25 cellular contexts compared by ENCODE assay signal in genomic region chr1:224219011-224219611, GRCh38. TPM values are rescaled to one million over a fixed set of nuclear protein-coding genes. Genes with fewer than 3 reads are reported as not detected.
DNase-seq lines count a peak whose midpoint lies in the region; ATAC-seq, FAIRE-seq and TF ChIP-seq lines count a peak whose summit lies in the region.
"Had no signal": no experiment of that assay in that cellular context is flagged by ENCODE, and none has a peak within 500 bp of the region (broad histone marks: within the 10 kb centered on the region; RNA-seq: fewer than 3 reads in every experiment).

No MANE protein-coding gene starts in this region.

- DNase-seq in NCI-H526 (lab: John Stamatoyannopoulos, UW) (peak; percentile 11 to 25), NCI-H526 treated with DMSO at 0.1 percent for 48 hours (lab: John Stamatoyannopoulos, UW) (no peak), Peyer's patch (peak in 1 of 3 donors; percentile 49), left colon (no peak), small intestine (peak; percentile 89), GM13977 (ENCODE audit: low spot score) (no peak)
- no peak for DNase-seq in activated CD4-positive, alpha-beta T cell treated with anti-CD3 and anti-CD28 coated beads, Interleukin-2, amount 50 U/mL, for 48 hours
- DNase-seq: activated CD4-positive, alpha-beta T cell treated with anti-CD3 and anti-CD28 coated beads, Interleukin-2, amount 50 U/mL, for 4 hours; activated CD8-positive, alpha-beta memory T cell treated with anti-CD3 and anti-CD28 coated beads, Interleukin-2, amount 50 U/mL, for 4 hours; activated naive CD4-positive, alpha-beta T cell treated with anti-CD3 and anti-CD28 coated beads, Interleukin-2, amount 10 ng/mL, durations not matched to agents 7 days and 5 days; CD8-positive, alpha-beta memory T cell; DMS53; effector memory CD4-positive, alpha-beta T cell; erythroblast; H9; lower lobe of right lung; NCI-H2081; NCI-H510A; sigmoid colon; SJCRH30; stimulated activated naive CD4-positive, alpha-beta T cell; T-cell had no signal

- no peak for FAIRE-seq in small intestine (lab: Jason Lieb, UNC)

- H3K27me3 ChIP-seq in Peyer's patch (no peaks in the 10 kb centered on the region), small intestine (ENCODE audit: control insufficient read depth in 2 of 2, insufficient read depth in 2 of 2, low read length in 2 of 2) (no peaks in the 10 kb centered on the region)
- H3K27me3 ChIP-seq: heart left ventricle, sigmoid colon, SJCRH30 had no signal

- in situ Hi-C loops in GM13977 (cut with MboI; ENCODE audit: low pct_unique_long_range_greater_than_20kb, low sequenced_read_pairs, unreplicated experiment): no loop called here

- intact Hi-C loops in left colon (cut with DNase I, micrococcal nuclease): no loop called here

- WGBS in small intestine, 3 donors: 21 to 65% (median 38%) methylated on average over 5 of the region's 5 CpGs

- H3K4me3 ChIP-seq in Peyer's patch: no peak overlapping the region
- no peak overlapping the region for H3K4me3 ChIP-seq in small intestine (ENCODE audit: low read depth in 1 of 2, low read length in 2 of 2)
- H3K4me3 ChIP-seq: heart left ventricle, lower lobe of right lung, sigmoid colon, SJCRH30, thoracic aorta had no signal

- H3K4me1 ChIP-seq in Peyer's patch: peaks cover 0 to 9% (median 0%) of the 10 kb centered on the region in 4 donors
- H3K4me1 ChIP-seq in small intestine (ENCODE audit: control insufficient read depth in 2 of 2, insufficient read depth in 1 of 2, low read depth in 1 of 2, low read length in 1 of 2): peaks cover 3 to 9% of the 10 kb centered on the region in 2 donors

- no peaks in the 10 kb centered on the region for H3K36me3 ChIP-seq in Peyer's patch
- no peaks in the 10 kb centered on the region for H3K36me3 ChIP-seq in small intestine (ENCODE audit: control insufficient read depth in 2 of 2, insufficient read depth in 2 of 2, low read length in 2 of 2)
- H3K36me3 ChIP-seq: heart left ventricle, lower lobe of right lung, sigmoid colon, SJCRH30, thoracic aorta had no signal

- ATAC-seq in left colon: peak; percentile 37
- ATAC-seq in GM21619 (IDR thresholded peaks at IDR 0.05; ENCODE audit: unreplicated experiment): no peak
- ATAC-seq: heart left ventricle, lower lobe of right lung, T-cell had no signal

- TF ChIP-seq POLR2A in Peyer's patch (IDR thresholded peaks at IDR 0.05): no peak

- H3K27ac ChIP-seq in Peyer's patch (peak overlapping the region in 3 of 4 donors; percentile 18 to 61 (median 61)), small intestine (ENCODE audit: low read depth in 1 of 2, low read length in 1 of 2) (peak overlapping the region in 1 of 2 donors; percentile 60)
- H3K27ac ChIP-seq: sigmoid colon, SJCRH30, thoracic aorta had no signal

- H3K9me3 ChIP-seq in Peyer's patch: no peaks in the 10 kb centered on the region
- H3K9me3 ChIP-seq in small intestine (ENCODE audit: control insufficient read depth, low read depth): no peaks in the 10 kb centered on the region
- H3K9me3 ChIP-seq: heart left ventricle, lower lobe of right lung, sigmoid colon, SJCRH30, thoracic aorta had no signal

- TF ChIP-seq CTCF in Peyer's patch (IDR thresholded peaks at IDR 0.05) (no peak), GM13977 (IDR thresholded peaks at IDR 0.05; ENCODE audit: extremely low read depth, insufficient read depth, missing control alignments) (no peak)

RNA-seq across cellular contexts. Expression of gene DEGS1, which starts 36.1 kb away (rescaled TPM):
- 10 to 100 TPM; 14.6 to 46.4 (median 20.0) TPM for total RNA-seq in Peyer's patch
- 10 to 100 TPM; 12.8 to 20.9 TPM for total RNA-seq in left colon
- polyA plus RNA-seq in small intestine: 10 to 100 TPM; 15.7 to 30.2 (median 19.5) TPM

Comparison
In these comparisons a context has a peak if more than half of its experiments do, and no peak if none do; other contexts are left out.
1. DNase-seq: peak in NCI-H526 (2 of 2) and small intestine (single experiment); none in NCI-H526 treated with DMSO at 0.1 percent for 48 hours (single experiment), left colon (0 of 2), GM13977 (single experiment) and activated CD4-positive, alpha-beta T cell treated with anti-CD3 and anti-CD28 coated beads, Interleukin-2, amount 50 U/mL, for 48 hours (0 of 2).